17 cellular contexts compared by ENCODE assay signal in the genomic region with DNA sequence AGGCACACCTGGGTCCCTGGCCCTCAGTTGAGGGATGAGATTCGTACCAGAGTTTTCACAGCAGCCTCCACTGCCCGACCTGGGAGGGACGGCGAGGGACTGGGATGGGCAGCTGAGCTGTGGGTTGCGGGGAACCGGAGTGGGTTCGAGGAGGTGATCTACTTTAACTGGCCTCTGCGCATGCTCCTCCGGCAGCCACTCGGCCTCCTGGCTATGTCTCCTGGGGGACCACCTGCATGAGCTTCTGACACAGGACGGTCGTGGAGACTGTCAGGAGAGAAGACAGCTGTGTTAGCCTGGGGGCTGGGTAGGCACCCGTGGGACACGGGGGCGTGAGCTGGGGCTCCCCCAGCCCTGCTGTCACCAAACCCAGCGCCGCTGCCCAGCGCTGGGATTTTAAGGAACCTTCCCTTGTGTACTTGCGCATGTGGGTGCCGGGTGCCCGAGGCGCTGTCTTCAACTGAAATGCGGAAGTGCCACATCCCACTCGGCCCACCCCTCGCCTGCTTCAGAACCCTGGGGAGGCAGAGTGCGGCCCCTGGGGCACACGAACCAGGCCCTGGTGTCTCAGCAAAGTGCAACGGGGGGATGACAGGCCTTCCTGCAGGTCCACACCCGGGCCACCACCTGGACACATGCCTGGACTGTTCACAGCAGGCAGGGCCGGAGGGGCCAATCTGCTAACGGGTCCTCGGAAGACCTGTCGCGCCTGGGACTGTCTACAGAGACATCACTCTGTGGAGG. TPM values are rescaled to one million over a fixed set of nuclear protein-coding genes. Genes with fewer than 3 reads are reported as not detected.
DNase-seq lines count a peak whose midpoint lies in the region.
"Had no signal": no experiment of that assay in that cellular context is flagged by ENCODE, and none has a peak within 500 bp of the region (broad histone marks: within the 10 kb centered on the region; RNA-seq: fewer than 3 reads in every experiment).

No MANE protein-coding gene starts in this region.

- POLR2A ChIA-PET in CD8-positive, alpha-beta memory T cell (lab: Charles Lee) = no interaction called here

- H3K27ac ChIP-seq in Karpas-422 (ENCODE audit: low read length) (peak overlapping the region; percentile 94), neuronal stem cell (replicated peaks; ENCODE audit: low read length) (no peak overlapping the region)
- no peak overlapping the region for H3K27ac ChIP-seq in CD8-positive, alpha-beta memory T cell (ENCODE audit: low read depth, low read length)

- H3K79me2 ChIP-seq in Karpas-422 (ENCODE audit: low read length) = no peaks in the 10 kb centered on the region

- H2AK5ac ChIP-seq in neuronal stem cell (ENCODE audit: low read depth, low read length) = no peak overlapping the region

- H3K27me3 ChIP-seq in Karpas-422 (ENCODE audit: low read length) (no peaks in the 10 kb centered on the region), neuronal stem cell (ENCODE audit: control insufficient read depth in 3 of 3, insufficient read depth in 3 of 3, low read depth in 1 of 3, low read length in 3 of 3) (no peaks in the 10 kb centered on the region)
- no peaks in the 10 kb centered on the region for H3K27me3 ChIP-seq in CD8-positive, alpha-beta memory T cell (ENCODE audit: insufficient read depth, low read length, poor library complexity, severe bottlenecking)

- H2BK12ac ChIP-seq in neuronal stem cell (ENCODE audit: low read length) = no peak overlapping the region

- H3K27ac Mint-ChIP-seq in activated T-cell treated with anti-CD3 and anti-CD28 coated beads, Interleukin-2, amount 50 U/mL, for 24 hours = peak overlapping the region; percentile 52
- peak overlapping the region in 1 of 8 donors; percentile 72 for H3K27ac Mint-ChIP-seq in CD8-positive, alpha-beta memory T cell
- H3K27ac Mint-ChIP-seq: activated CD8-positive, alpha-beta memory T cell treated with anti-CD3 and anti-CD28 coated beads, Interleukin-2, amount 10 ng/mL, durations not matched to agents 7 days and 5 days; activated naive CD8-positive, alpha-beta T cell treated with anti-CD3 and anti-CD28 coated beads, Interleukin-2, amount 10 ng/mL, durations not matched to agents 7 days and 5 days had no signal

- peak overlapping the region; percentile 9; the same call in 1 of the 2 replicates for H3K4me3 ChIP-seq in Karpas-422 (ENCODE audit: low read length)
- H3K4me3 ChIP-seq in neuronal stem cell (ENCODE audit: low read length in 2 of 2) = no peak overlapping the region
- no peak overlapping the region for H3K4me3 ChIP-seq in CD8-positive, alpha-beta memory T cell (ENCODE audit: low read length)

- H3K9me3 Mint-ChIP-seq in activated T-cell treated with anti-CD3 and anti-CD28 coated beads, Interleukin-2, amount 50 U/mL, for 24 hours = no peaks in the 10 kb centered on the region
- H3K9me3 Mint-ChIP-seq in CD8-positive, alpha-beta memory T cell = peaks cover 0 to 4% (median 0%) of the 10 kb centered on the region in 5 donors
- H3K9me3 Mint-ChIP-seq: activated naive CD8-positive, alpha-beta T cell treated with anti-CD3 and anti-CD28 coated beads, Interleukin-2, amount 10 ng/mL, durations not matched to agents 7 days and 5 days had no signal

- H3K18ac ChIP-seq in neuronal stem cell (ENCODE audit: low read length) = no peak overlapping the region

- peak overlapping the region; percentile 18 for H2BK120ac ChIP-seq in neuronal stem cell (ENCODE audit: low read depth, low read length)

- no peaks in the 10 kb centered on the region for H3K4me1 Mint-ChIP-seq in activated T-cell treated with anti-CD3 and anti-CD28 coated beads, Interleukin-2, amount 50 U/mL, for 24 hours (ENCODE audit: low read depth)
- H3K4me1 Mint-ChIP-seq in CD8-positive, alpha-beta memory T cell = no peaks in the 10 kb centered on the region
- H3K4me1 Mint-ChIP-seq: activated CD8-positive, alpha-beta memory T cell treated with anti-CD3 and anti-CD28 coated beads, Interleukin-2, amount 10 ng/mL, durations not matched to agents 7 days and 5 days had no signal

- H3K36me3 ChIP-seq in Karpas-422 (ENCODE audit: insufficient read depth, low read length) (peaks cover 72% of the 10 kb centered on the region), neuronal stem cell (replicated peaks in 1 of 2; ENCODE audit: control insufficient read depth in 2 of 2, insufficient read depth in 2 of 2, low read length in 2 of 2) (peaks cover 18 to 51% of the 10 kb centered on the region in 2 donors)
- H3K36me3 ChIP-seq in CD8-positive, alpha-beta memory T cell (ENCODE audit: insufficient read depth, low read length) = no peaks in the 10 kb centered on the region

- WGBS in neuronal stem cell (ENCODE audit: extremely low coverage in 2 of 2, insufficient read length in 2 of 2, insufficient replicate concordance in 1 of 2), 2 donors = no CpG with 5 or more reads among the region's 34 CpGs

- H4K8ac ChIP-seq in neuronal stem cell (ENCODE audit: low read depth, low read length) = peak overlapping the region; percentile 92

- no peak overlapping the region for H3K4me3 Mint-ChIP-seq in activated T-cell treated with anti-CD3 and anti-CD28 coated beads, Interleukin-2, amount 50 U/mL, for 24 hours
- peak overlapping the region in 1 of 7 donors; percentile 89 for H3K4me3 Mint-ChIP-seq in CD8-positive, alpha-beta memory T cell
- H3K4me3 Mint-ChIP-seq: activated CD8-positive, alpha-beta memory T cell treated with anti-CD3 and anti-CD28 coated beads, Interleukin-2, amount 10 ng/mL, durations not matched to agents 7 days and 5 days; activated naive CD8-positive, alpha-beta T cell treated with anti-CD3 and anti-CD28 coated beads, Interleukin-2, amount 10 ng/mL, durations not matched to agents 7 days and 5 days had no signal

- H3K36me3 Mint-ChIP-seq in activated T-cell treated with anti-CD3 and anti-CD28 coated beads, Interleukin-2, amount 50 U/mL, for 24 hours (ENCODE audit: low read depth) = peaks cover 89% of the 10 kb centered on the region
- H3K36me3 Mint-ChIP-seq in CD8-positive, alpha-beta memory T cell = peaks cover 3 to 74% (median 10%) of the 10 kb centered on the region in 3 donors

- no peak overlapping the region for H2BK5ac ChIP-seq in neuronal stem cell (ENCODE audit: low read length)

- H2AFZ ChIP-seq in Karpas-422 (ENCODE audit: low read length) (no peak overlapping the region), neuronal stem cell (ENCODE audit: low read length) (no peak overlapping the region)

- H3K4me1 ChIP-seq in Karpas-422 (ENCODE audit: low read length) (peaks cover 98% of the 10 kb centered on the region), neuronal stem cell (ENCODE audit: control insufficient read depth in 2 of 2, insufficient read depth in 1 of 2, low read depth in 1 of 2, low read length in 2 of 2) (peaks cover 0 to 4% of the 10 kb centered on the region in 2 donors)
- H3K4me1 ChIP-seq in CD8-positive, alpha-beta memory T cell (ENCODE audit: insufficient read depth, low read length) = no peaks in the 10 kb centered on the region

- no peak overlapping the region for H2BK15ac ChIP-seq in neuronal stem cell (ENCODE audit: low read length)

- H3K27me3 Mint-ChIP-seq in activated T-cell treated with anti-CD3 and anti-CD28 coated beads, Interleukin-2, amount 50 U/mL, for 24 hours = no peaks in the 10 kb centered on the region
- peaks cover 0 to 2% of the 10 kb centered on the region in 2 donors for H3K27me3 Mint-ChIP-seq in CD8-positive, alpha-beta memory T cell
- H3K27me3 Mint-ChIP-seq: activated CD8-positive, alpha-beta memory T cell treated with anti-CD3 and anti-CD28 coated beads, Interleukin-2, amount 10 ng/mL, durations not matched to agents 7 days and 5 days; activated naive CD8-positive, alpha-beta T cell treated with anti-CD3 and anti-CD28 coated beads, Interleukin-2, amount 10 ng/mL, durations not matched to agents 7 days and 5 days had no signal

- DNase-seq in activated CD4-positive, alpha-beta T cell treated with anti-CD3 and anti-CD28 coated beads for 48 hours = peak; percentile 13
- no peak for DNase-seq in activated CD4-positive, alpha-beta T cell treated with anti-CD3 and anti-CD28 coated beads for 1 hour
- DNase-seq in Karpas-422 = peak; percentile 96
- no peak for DNase-seq in activated T-cell treated with anti-CD3 and anti-CD28 coated beads, Interleukin-2, amount 50 U/mL, for 24 hours
- no peak for DNase-seq in neuronal stem cell (ENCODE audit: low spot score)
- DNase-seq in CD8-positive, alpha-beta memory T cell = no peak
- DNase-seq in NCI-H1048 (lab: John Stamatoyannopoulos, UW) = no peak
- no peak for DNase-seq in globus pallidus (ENCODE audit: low spot score)
- DNase-seq: activated CD8-positive, alpha-beta memory T cell treated with anti-CD3 and anti-CD28 coated beads, Interleukin-2, amount 10 ng/mL, durations not matched to agents 7 days and 5 days; activated naive CD8-positive, alpha-beta T cell treated with anti-CD3 and anti-CD28 coated beads, Interleukin-2, amount 10 ng/mL, durations not matched to agents 7 days and 5 days; hippocampal formation; kidney glomerular epithelial cell; NCI-H187 treated with DMSO at 0.1 percent for 48 hours; NCI-H510A; PC-3; SK-N-SH; stimulated activated naive CD4-positive, alpha-beta T cell had no signal

- no peak overlapping the region for H3K4ac ChIP-seq in neuronal stem cell (ENCODE audit: low read length)

- CTCF ChIA-PET in CD8-positive, alpha-beta memory T cell (lab: Charles Lee) = interaction anchor here (1.3 to 1.6 kb wide), 2 partner anchors 17 to 54 kb away, joined by 3 to 6 read pairs; no protein-coding TSS in a partner anchor

- H3K9me3 ChIP-seq in Karpas-422 (ENCODE audit: low read length) (no peaks in the 10 kb centered on the region), neuronal stem cell (replicated peaks in 1 of 2; ENCODE audit: control insufficient read depth in 2 of 2, insufficient read depth in 1 of 2, low read depth in 1 of 2, low read length in 2 of 2) (no peaks in the 10 kb centered on the region)
- H3K9me3 ChIP-seq in CD8-positive, alpha-beta memory T cell (ENCODE audit: low read length) = no peaks in the 10 kb centered on the region
- H3K9me3 ChIP-seq: SK-N-SH had no signal

- no peak overlapping the region for H3K14ac ChIP-seq in neuronal stem cell (ENCODE audit: low read length)

- H4K91ac ChIP-seq in neuronal stem cell (ENCODE audit: low read depth, low read length, poor library complexity) = no peak overlapping the region

- peaks cover 61% of the 10 kb centered on the region for H4K20me1 ChIP-seq in Karpas-422 (ENCODE audit: insufficient read depth, low read depth, low read length)

- peak overlapping the region; percentile 31 for H3K23ac ChIP-seq in neuronal stem cell (ENCODE audit: low read depth, low read length, poor library complexity)

- H3K9ac ChIP-seq in Karpas-422 (ENCODE audit: low read length) = peak overlapping the region; percentile 62
- no peak overlapping the region for H3K9ac ChIP-seq in neuronal stem cell (ENCODE audit: low read depth, low read length, poor library complexity)
- H3K9ac ChIP-seq: SK-N-SH had no signal

- H3K79me1 ChIP-seq in neuronal stem cell (ENCODE audit: low read depth, low read length) = peaks cover 1% of the 10 kb centered on the region

- H3K4me2 ChIP-seq in Karpas-422 (ENCODE audit: low read depth, low read length, poor library complexity, severe bottlenecking) (peak overlapping the region; percentile 39), neuronal stem cell (ENCODE audit: insufficient read depth, low read length, poor library complexity, severe bottlenecking) (no peak overlapping the region)
- H3K4me2 ChIP-seq: SK-N-SH had no signal

- no peaks in the 10 kb centered on the region for H3K9me2 ChIP-seq in Karpas-422 (replicated peaks; ENCODE audit: insufficient read depth, low read length)
- H3K9me2 ChIP-seq: SK-N-SH had no signal

RNA-seq across cellular contexts. Expression of gene SLC7A5, which starts 36.4 kb away (rescaled TPM):
- 163 and 177 TPM in 2 replicates for total RNA-seq in Karpas-422 (2014; rRNA removed; shearing (Covaris generic); ENCODE audit: low replicate concordance)
- 18.4 TPM for polyA plus RNA-seq in neuronal stem cell (2013, experiment 1 of 2)
- polyA plus RNA-seq in neuronal stem cell (2013, experiment 2 of 2) = 18.6 TPM
- total RNA-seq in CD8-positive, alpha-beta memory T cell = 100 to 1,000 TPM; 366 to 383 TPM
- 20.7 TPM for polyA plus RNA-seq in CD8-positive, alpha-beta memory T cell

Comparison
In these comparisons a context has a peak if more than half of its experiments do, and no peak if none do; other contexts are left out.
1. DNase-seq: peak in activated CD4-positive, alpha-beta T cell treated with anti-CD3 and anti-CD28 coated beads for 48 hours (single experiment) and Karpas-422 (single experiment); none in activated CD4-positive, alpha-beta T cell treated with anti-CD3 and anti-CD28 coated beads for 1 hour (single experiment), activated T-cell treated with anti-CD3 and anti-CD28 coated beads, Interleukin-2, amount 50 U/mL, for 24 hours (single experiment), neuronal stem cell (single experiment), CD8-positive, alpha-beta memory T cell (0 of 5), NCI-H1048 (single experiment) and globus pallidus (single experiment).